Comparison of ENCODE assay signal across 29 cellular contexts in genomic region chr17:77814091-77814772, GRCh38.
"Had no signal": no experiment of that assay in that cellular context is flagged by ENCODE, and none has a peak within 500 bp of the region (broad histone marks: within the 10 kb centered on the region; RNA-seq: fewer than 3 reads in every experiment).

No MANE protein-coding gene starts in this region.

- H3K4me3 Mint-ChIP-seq: activated CD4-positive, alpha-beta T cell treated with anti-CD3 and anti-CD28 coated beads, Interleukin-2, amount 10 ng/mL, durations not matched to agents 24 days and 14 days; activated CD8-positive, alpha-beta T cell treated with anti-CD3 and anti-CD28 coated beads for 36 hours; activated naive CD4-positive, alpha-beta T cell treated with anti-CD3 and anti-CD28 coated beads, Interleukin-2, amount 50 U/mL, for 24 hours; activated naive CD8-positive, alpha-beta T cell treated with anti-CD3 and anti-CD28 coated beads, Interleukin-2, amount 10 ng/mL, durations not matched to agents 7 days and 5 days; activated T-cell treated with anti-CD3 and anti-CD28 coated beads, Interleukin-2, amount 50 U/mL, for 72 hours; T-helper 1 cell treated with Interleukin-12 subunit alpha and Interleukin-12 subunit beta and Interleukin-4 antibody, amounts not matched to agents 30 μg/mL and 1 μg/mL, for 36 hours; T-helper 2 cell treated with Interferon-gamma antibody and Interleukin-4, amounts not matched to agents 5 μg/mL and 100 μg/mL, for 36 hours had no signal

- H3K4me1 Mint-ChIP-seq: activated CD4-positive, alpha-beta T cell treated with anti-CD3 and anti-CD28 coated beads, Interleukin-2, amount 10 ng/mL, durations not matched to agents 24 days and 14 days; activated naive CD4-positive, alpha-beta T cell treated with anti-CD3 and anti-CD28 coated beads, Interleukin-2, amount 50 U/mL, for 24 hours; activated naive CD8-positive, alpha-beta T cell treated with anti-CD3 and anti-CD28 coated beads, Interleukin-2, amount 10 ng/mL, durations not matched to agents 7 days and 5 days had no signal

- H3K36me3 ChIP-seq: ascending aorta, cardiac muscle cell, MG63, SJSA1 had no signal

- H3K4me3 ChIP-seq: ascending aorta, cardiac muscle cell, MG63, SJSA1 had no signal

- H3K27ac Mint-ChIP-seq: activated CD4-positive, alpha-beta T cell treated with anti-CD3 and anti-CD28 coated beads, Interleukin-2, amount 10 ng/mL, durations not matched to agents 24 days and 14 days; activated CD8-positive, alpha-beta T cell treated with anti-CD3 and anti-CD28 coated beads for 36 hours; activated naive CD4-positive, alpha-beta T cell treated with anti-CD3 and anti-CD28 coated beads, Interleukin-2, amount 50 U/mL, for 24 hours; activated naive CD8-positive, alpha-beta T cell treated with anti-CD3 and anti-CD28 coated beads, Interleukin-2, amount 10 ng/mL, durations not matched to agents 7 days and 5 days; activated T-cell treated with anti-CD3 and anti-CD28 coated beads, Interleukin-2, amount 50 U/mL, for 72 hours; activated T-helper 2 cell treated with anti-CD3 and anti-CD28 coated beads, Interferon-gamma antibody, Interleukin-2, Interleukin-4, amounts not matched to agents 10 μg/mL and 5 μg/mL and 100 μg/mL, durations not matched to agents 14 hours and 24 hours and 36 hours; T-helper 1 cell treated with Interleukin-12 subunit alpha and Interleukin-12 subunit beta and Interleukin-4 antibody, amounts not matched to agents 30 μg/mL and 1 μg/mL, for 36 hours; T-helper 2 cell treated with Interferon-gamma antibody and Interleukin-4, amounts not matched to agents 5 μg/mL and 100 μg/mL, for 36 hours had no signal

- H3K9me3 Mint-ChIP-seq: activated CD4-positive, alpha-beta T cell treated with anti-CD3 and anti-CD28 coated beads, Interleukin-2, amount 10 ng/mL, durations not matched to agents 24 days and 14 days; activated CD8-positive, alpha-beta T cell treated with anti-CD3 and anti-CD28 coated beads for 36 hours; activated naive CD4-positive, alpha-beta T cell treated with anti-CD3 and anti-CD28 coated beads, Interleukin-2, amount 50 U/mL, for 24 hours; activated naive CD8-positive, alpha-beta T cell treated with anti-CD3 and anti-CD28 coated beads, Interleukin-2, amount 10 ng/mL, durations not matched to agents 7 days and 5 days; activated T-cell treated with anti-CD3 and anti-CD28 coated beads, Interleukin-2, amount 50 U/mL, for 72 hours; activated T-helper 2 cell treated with anti-CD3 and anti-CD28 coated beads, Interferon-gamma antibody, Interleukin-2, Interleukin-4, amounts not matched to agents 10 μg/mL and 5 μg/mL and 100 μg/mL, durations not matched to agents 14 hours and 24 hours and 36 hours; T-helper 1 cell treated with Interleukin-12 subunit alpha and Interleukin-12 subunit beta and Interleukin-4 antibody, amounts not matched to agents 30 μg/mL and 1 μg/mL, for 36 hours; T-helper 2 cell treated with Interferon-gamma antibody and Interleukin-4, amounts not matched to agents 5 μg/mL and 100 μg/mL, for 36 hours had no signal

- H3K36me3 Mint-ChIP-seq: activated naive CD4-positive, alpha-beta T cell treated with anti-CD3 and anti-CD28 coated beads, Interleukin-2, amount 50 U/mL, for 24 hours; activated naive CD8-positive, alpha-beta T cell treated with anti-CD3 and anti-CD28 coated beads, Interleukin-2, amount 10 ng/mL, durations not matched to agents 7 days and 5 days had no signal

- DNase-seq: activated CD4-positive, alpha-beta T cell treated with anti-CD3 and anti-CD28 coated beads, Interleukin-2, amount 10 ng/mL, durations not matched to agents 24 days and 14 days; activated CD4-positive, alpha-beta T cell treated with anti-CD3 and anti-CD28 coated beads, Interleukin-2, amount 50 U/mL, for 4 hours; activated CD8-positive, alpha-beta T cell treated with anti-CD3 and anti-CD28 coated beads for 36 hours; activated gamma-delta T cell; activated naive CD4-positive, alpha-beta T cell treated with Interleukin-2 at 50 U/mL for 16 hours; activated naive CD8-positive, alpha-beta T cell treated with anti-CD3 and anti-CD28 coated beads, Interleukin-2, amount 10 ng/mL, durations not matched to agents 7 days and 5 days; activated T-cell treated with anti-CD3 and anti-CD28 coated beads, Interleukin-2, amount 50 U/mL, for 1 hour; activated T-cell treated with anti-CD3 and anti-CD28 coated beads, Interleukin-2, amount 50 U/mL, for 72 hours; amygdala; Kasumi-1; KG1; MG63; MV-4-11; NCI-H1092; NCI-H1436 treated with DMSO at 0.1 percent for 48 hours; NCI-H1694 treated with DMSO at 0.1 percent for 48 hours; NCI-H2029; NCI-H345; NCI-H524 treated with DMSO at 0.1 percent for 48 hours; SHP77 treated with DMSO at 0.1 percent for 48 hours; SK-N-SH had no signal

- H3K27me3 ChIP-seq: ascending aorta, cardiac muscle cell, MG63 had no signal

- H3K27ac ChIP-seq: ascending aorta, SJSA1 had no signal

- ATAC-seq: activated CD8-positive, alpha-beta T cell treated with anti-CD3 and anti-CD28 coated beads for 36 hours; activated T-cell treated with anti-CD3 and anti-CD28 coated beads, Interleukin-2, amount 50 U/mL, for 72 hours; Panc1 had no signal

- H3K9me3 ChIP-seq: ascending aorta, MG63, SK-N-SH had no signal

- H3K27me3 Mint-ChIP-seq: activated CD8-positive, alpha-beta T cell treated with anti-CD3 and anti-CD28 coated beads for 36 hours; activated naive CD4-positive, alpha-beta T cell treated with anti-CD3 and anti-CD28 coated beads, Interleukin-2, amount 50 U/mL, for 24 hours had no signal
